Comparison of ENCODE assay signal across 6 cellular contexts in genomic region chr13:62092536-62092935, GRCh38.
"Had no signal": no experiment of that assay in that cellular context is flagged by ENCODE, and none has a peak within 500 bp of the region (broad histone marks: within the 10 kb centered on the region; RNA-seq: fewer than 3 reads in every experiment).

No MANE protein-coding gene starts in this region.

- H3K4me3 ChIP-seq: GM23248, HAP-1, K562 had no signal

- H3K36me3 ChIP-seq: HAP-1 had no signal

- H3K9me3 ChIP-seq: HAP-1 had no signal

- DNase-seq: GM23248, GOT3, H7, IMR-90 had no signal

- H3K9ac ChIP-seq: GM23248 had no signal

- H3K27ac ChIP-seq: GM23248 had no signal

- H2AFZ ChIP-seq: GM23248 had no signal

- H3K4me1 ChIP-seq: HAP-1 had no signal
